Comparison of ENCODE assay signal across 9 cellular contexts in the genomic region with DNA sequence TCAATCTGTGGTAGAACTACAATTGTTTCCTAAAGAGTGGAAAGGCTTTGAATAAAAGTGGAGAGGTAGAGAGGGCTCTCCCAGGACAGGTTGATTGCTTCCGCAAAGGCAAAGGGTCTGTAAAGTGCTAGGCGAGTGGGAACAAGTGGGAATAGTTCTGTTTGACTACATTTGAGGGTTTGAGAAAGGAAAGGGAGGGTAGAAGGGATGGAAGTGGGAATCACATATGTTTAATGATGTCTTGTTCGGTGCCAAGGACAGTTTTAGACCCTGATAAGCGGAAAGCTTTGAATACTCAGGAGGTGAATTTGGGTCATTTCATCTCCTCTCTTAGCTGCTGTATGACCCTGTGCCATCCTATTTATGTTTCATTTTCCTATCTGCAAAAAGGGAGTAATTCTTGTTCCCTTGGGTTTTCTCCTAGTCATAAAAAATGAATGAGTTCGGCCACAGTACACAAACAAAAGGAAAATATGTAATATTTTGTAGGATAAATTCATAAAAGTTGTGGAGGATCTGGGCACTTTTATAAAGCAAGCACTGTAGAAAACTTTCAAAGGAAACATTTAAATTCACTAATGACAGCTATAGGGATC. TPM values are rescaled to one million over a fixed set of nuclear protein-coding genes. Genes with fewer than 3 reads are reported as not detected.
DNase-seq lines count a peak whose midpoint lies in the region; ATAC-seq and TF ChIP-seq lines count a peak whose summit lies in the region.
"Had no signal": no experiment of that assay in that cellular context is flagged by ENCODE, and none has a peak within 500 bp of the region (broad histone marks: within the 10 kb centered on the region; RNA-seq: fewer than 3 reads in every experiment).

No MANE protein-coding gene starts in this region.

- peak; percentile 8 for DNase-seq in NCI-H1694 treated with DMSO at 0.1 percent for 48 hours (lab: John Stamatoyannopoulos, UW)
- DNase-seq in NCI-H1694 (lab: John Stamatoyannopoulos, UW), result no peak
- no peak for DNase-seq in SJCRH30
- no peak for DNase-seq in glutamatergic neuron
- DNase-seq in stimulated activated naive CD4-positive, alpha-beta T cell treated with Interleukin-2 at 50 U/mL for 16 hours (lab: John Stamatoyannopoulos, UW), result no peak
- DNase-seq in H7, result no peak
- DNase-seq: activated effector memory CD4-positive, alpha-beta T cell treated with Interleukin-2 at 50 U/mL for 16 hours had no signal

- H3K36me3 Mint-ChIP-seq in glutamatergic neuron (ENCODE audit: unreplicated experiment), result no peaks in the 10 kb centered on the region

- H3K4me1 ChIP-seq in SJCRH30, result peaks cover 7% of the 10 kb centered on the region; the same call in 1 of the 2 replicates

- H3K4me3 ChIP-seq in SJCRH30 (peak overlapping the region; percentile 60), skin epidermis (peak overlapping the region in 1 of 7 experiments; percentile 95), H7 (ENCODE audit: insufficient read depth, low read depth, low read length) (no peak overlapping the region)

- peaks cover 10% of the 10 kb centered on the region for H3K9me3 Mint-ChIP-seq in glutamatergic neuron (ENCODE audit: unreplicated experiment)

- H3K27me3 Mint-ChIP-seq in glutamatergic neuron (ENCODE audit: unreplicated experiment), result peaks cover 10% of the 10 kb centered on the region

- no peak for ATAC-seq in GM19351 (IDR thresholded peaks at IDR 0.05; ENCODE audit: unreplicated experiment)

- H3K36me3 ChIP-seq in SJCRH30 (peaks cover 10% of the 10 kb centered on the region), H7 (replicated peaks; ENCODE audit: control insufficient read depth, insufficient read depth, low read length) (peaks cover 17% of the 10 kb centered on the region)

- H3K4me3 Mint-ChIP-seq in glutamatergic neuron (ENCODE audit: unreplicated experiment), result peak overlapping the region; percentile 98

- H3K27me3 ChIP-seq in SJCRH30, result no peaks in the 10 kb centered on the region
- no peaks in the 10 kb centered on the region for H3K27me3 ChIP-seq in H7 (ENCODE audit: control insufficient read depth, insufficient read depth, low read length)

- no peaks in the 10 kb centered on the region for H3K9me3 ChIP-seq in SJCRH30 (replicated peaks)

- H3K27ac Mint-ChIP-seq in glutamatergic neuron (ENCODE audit: unreplicated experiment), result peak overlapping the region; percentile 100

- peaks cover 8% of the 10 kb centered on the region for H3K4me1 Mint-ChIP-seq in glutamatergic neuron (ENCODE audit: low read depth, unreplicated experiment)

- H3K27ac ChIP-seq in SJCRH30 (peak overlapping the region; percentile 89), skin epidermis (peak overlapping the region in 18 of 21 experiments; percentile 74 to 95 (median 92))

- no peak for TF ChIP-seq CTCF in glutamatergic neuron (IDR thresholded peaks at IDR 0.05; ENCODE audit: partially characterized antibody, unreplicated experiment)

RNA-seq across cellular contexts. Expression of gene PIM1, which starts 1.7 kb away (rescaled TPM):
- 15.2 and 16.4 TPM in 2 replicates for total RNA-seq in SJCRH30 (2014; rRNA removed; shearing (Covaris generic))
- 22.7 TPM for total RNA-seq in glutamatergic neuron (ENCODE audit: unreplicated experiment)
- 89.7 and 93.6 TPM in 2 replicates for total RNA-seq in H7 (2014; rRNA removed; shearing (Covaris generic))
